In genomic region chr1:8396083-8396911, GRCh38 we compare ENCODE assay signal across 8 cellular contexts.
DNase-seq lines count a peak whose midpoint lies in the region; ATAC-seq and TF ChIP-seq lines count a peak whose summit lies in the region.

No MANE protein-coding gene starts in this region.

- POLR2A ChIA-PET in AG04450 (lab: Yijun Ruan, JAX), result interaction anchor here (0.7 to 1.4 kb wide), 6 partner anchors 11 to 315 kb away, joined by 3 to 17 read pairs (median 4); no protein-coding TSS in a partner anchor
- POLR2A ChIA-PET in naive thymus-derived CD8-positive, alpha-beta T cell (lab: Charles Lee), result interaction anchor here (1.0 kb wide), 1 partner anchor 28 kb away, joined by 3 read pairs; no protein-coding TSS in a partner anchor

- CTCF ChIA-PET in AG04450 (lab: Charles Lee), result interaction anchor here (0.9 to 1.6 kb wide), 3 partner anchors 25 to 453 kb away, joined by 3 read pairs; no protein-coding TSS in a partner anchor

- H3K27me3 Mint-ChIP-seq in dendritic cell treated with granulocyte-macrophage colony-stimulating factor and Interleukin-4, amounts not matched to agents 40 ng/mL and 50 ng/mL, for 4 days, result no peaks in the 10 kb centered on the region
- no peaks in the 10 kb centered on the region for H3K27me3 Mint-ChIP-seq in naive thymus-derived CD8-positive, alpha-beta T cell

- H3K27ac Mint-ChIP-seq in dendritic cell treated with granulocyte-macrophage colony-stimulating factor and Interleukin-4, amounts not matched to agents 40 ng/mL and 50 ng/mL, for 4 days, result peak overlapping the region; percentile 76
- H3K27ac Mint-ChIP-seq in naive thymus-derived CD8-positive, alpha-beta T cell, result peak overlapping the region; percentile 19 to 92 (median 84)

- no peak overlapping the region for H3K4me3 Mint-ChIP-seq in dendritic cell treated with granulocyte-macrophage colony-stimulating factor and Interleukin-4, amounts not matched to agents 40 ng/mL and 50 ng/mL, for 4 days
- peak overlapping the region; percentile 68 to 88 (median 84) for H3K4me3 Mint-ChIP-seq in naive thymus-derived CD8-positive, alpha-beta T cell

- no peaks in the 10 kb centered on the region for H3K9me3 ChIP-seq in AG04450 (ENCODE audit: control insufficient read depth, insufficient read depth, low read length)

- no peak overlapping the region for H3K4me3 ChIP-seq in AG04450 (ENCODE audit: low read depth, low read length)

- no peaks in the 10 kb centered on the region for H3K9me3 Mint-ChIP-seq in dendritic cell treated with granulocyte-macrophage colony-stimulating factor and Interleukin-4, amounts not matched to agents 40 ng/mL and 50 ng/mL, for 4 days
- no peaks in the 10 kb centered on the region for H3K9me3 Mint-ChIP-seq in naive thymus-derived CD8-positive, alpha-beta T cell

- no peak for TF ChIP-seq CTCF in AG04450 (IDR thresholded peaks at IDR 0.05; ENCODE audit: low read depth, low read length)

- DNase-seq in AG04450 (ENCODE audit: low read depth, low spot score) (no peak), NAMALWA (ENCODE audit: low spot score) (peak; percentile 22), HuH-7 (ENCODE audit: low spot score) (no peak), HPDE6-E6E7 (ENCODE audit: extremely low spot score) (no peak)
- DNase-seq in naive thymus-derived CD8-positive, alpha-beta T cell, result no peak

- intact Hi-C loops in dendritic cell treated with granulocyte-macrophage colony-stimulating factor and Interleukin-4, amounts not matched to agents 40 ng/mL and 50 ng/mL, for 4 days (cut with micrococcal nuclease), result no loop called here

- peaks cover 60% of the 10 kb centered on the region for H3K4me1 Mint-ChIP-seq in dendritic cell treated with granulocyte-macrophage colony-stimulating factor and Interleukin-4, amounts not matched to agents 40 ng/mL and 50 ng/mL, for 4 days (ENCODE audit: low read depth)
- peaks cover 36 to 73% (median 66%) of the 10 kb centered on the region in 4 donors for H3K4me1 Mint-ChIP-seq in naive thymus-derived CD8-positive, alpha-beta T cell

- H3K27me3 ChIP-seq in AG04450 (ENCODE audit: control insufficient read depth, insufficient read depth, low read length), result no peaks in the 10 kb centered on the region

- ATAC-seq in naive thymus-derived CD8-positive, alpha-beta T cell, result no peak
- ATAC-seq in GM21723 (IDR thresholded peaks at IDR 0.05; ENCODE audit: unreplicated experiment) (no peak), HG03442 (IDR thresholded peaks at IDR 0.05; ENCODE audit: unreplicated experiment) (no peak)

- peak overlapping the region; percentile 90 for H3K27ac ChIP-seq in AG04450 (ENCODE audit: low read depth, low read length)

- peaks cover 80% of the 10 kb centered on the region for H3K36me3 Mint-ChIP-seq in dendritic cell treated with granulocyte-macrophage colony-stimulating factor and Interleukin-4, amounts not matched to agents 40 ng/mL and 50 ng/mL, for 4 days (ENCODE audit: low read depth)
- H3K36me3 Mint-ChIP-seq in naive thymus-derived CD8-positive, alpha-beta T cell, result peaks cover 0 to 20% (median 4%) of the 10 kb centered on the region in 3 donors
